ENCODE assay signal across 18 cellular contexts in genomic region chr5:155128786-155129512, GRCh38.
DNase-seq lines count a peak whose midpoint lies in the region; ATAC-seq and TF ChIP-seq lines count a peak whose summit lies in the region.
"Had no signal": no experiment of that assay in that cellular context is flagged by ENCODE, and none has a peak within 500 bp of the region (broad histone marks: within the 10 kb centered on the region; RNA-seq: fewer than 3 reads in every experiment).

No MANE protein-coding gene starts in this region.

- H3K36me3 Mint-ChIP-seq in activated naive CD8-positive, alpha-beta T cell treated with anti-CD3 and anti-CD28 coated beads for 36 hours, result no peaks in the 10 kb centered on the region
- H3K36me3 Mint-ChIP-seq: CD4-positive, alpha-beta memory T cell had no signal

- no peaks in the 10 kb centered on the region for H3K4me1 ChIP-seq in adrenal gland (replicated peaks in 1 of 2)
- peaks cover 11% of the 10 kb centered on the region for H3K4me1 ChIP-seq in foreskin keratinocyte
- H3K4me1 ChIP-seq in osteoblast (ENCODE audit: insufficient read depth, low read length), result no peaks in the 10 kb centered on the region

- H3K4me3 Mint-ChIP-seq in activated naive CD8-positive, alpha-beta T cell treated with anti-CD3 and anti-CD28 coated beads for 36 hours, result no peak overlapping the region
- H3K4me3 Mint-ChIP-seq: CD4-positive, alpha-beta memory T cell had no signal

- H3K27ac ChIP-seq in adrenal gland (peak overlapping the region in 3 of 5 donors; percentile 9 to 38 (median 29)), foreskin keratinocyte (peak overlapping the region; percentile 10), osteoblast (ENCODE audit: low read depth, low read length) (no peak overlapping the region)

- H3K27me3 ChIP-seq in adrenal gland (no peaks in the 10 kb centered on the region), foreskin keratinocyte (no peaks in the 10 kb centered on the region), osteoblast (ENCODE audit: insufficient read depth, low read length) (no peaks in the 10 kb centered on the region)

- H3K27me3 Mint-ChIP-seq in activated naive CD8-positive, alpha-beta T cell treated with anti-CD3 and anti-CD28 coated beads for 36 hours, result peaks cover 5% of the 10 kb centered on the region

- H3K36me3 ChIP-seq in adrenal gland (replicated peaks in 1 of 2) (no peaks in the 10 kb centered on the region), osteoblast (ENCODE audit: insufficient read depth, low read length) (no peaks in the 10 kb centered on the region)

- H3K79me2 ChIP-seq in osteoblast (ENCODE audit: insufficient read depth, low read length), result no peaks in the 10 kb centered on the region

- ATAC-seq in foreskin keratinocyte (peak; percentile 93), HG02798 (IDR thresholded peaks at IDR 0.05; ENCODE audit: poor library complexity, unreplicated experiment) (no peak)
- ATAC-seq: GM12878, HepG2, Right ventricle myocardium inferior had no signal

- H3K9me3 ChIP-seq in adrenal gland (replicated peaks in 1 of 3) (no peaks in the 10 kb centered on the region), osteoblast (ENCODE audit: low read depth, low read length) (no peaks in the 10 kb centered on the region)

- no peak overlapping the region for H3K4me3 ChIP-seq in adrenal gland
- no peak overlapping the region for H3K4me3 ChIP-seq in osteoblast (ENCODE audit: insufficient read depth, low read length)
- H3K4me3 ChIP-seq: GM12878 had no signal

- intact Hi-C loops in adrenal gland (cut with DNase I), result no loop called here

- DNase-seq in Daoy (ENCODE audit: low read depth), result peak; percentile 14
- DNase-seq in M059J (ENCODE audit: low read depth), result peak; percentile 15
- peak; percentile 59 to 88 (median 84) for DNase-seq in adrenal gland
- DNase-seq in foreskin keratinocyte, result no peak
- DNase-seq in activated naive CD8-positive, alpha-beta T cell treated with anti-CD3 and anti-CD28 coated beads for 36 hours, result no peak
- no peak for DNase-seq in stimulated activated CD4-positive, alpha-beta T cell treated with anti-CD3 and anti-CD28 coated beads, Interleukin-2, amount 100 ng/mL, for 24 hours
- no peak for DNase-seq in osteoblast (ENCODE audit: insufficient read length, low spot score, missing footprints)
- DNase-seq: CD4-positive, alpha-beta memory T cell; DMS153; KBM-7; NCI-H1417 treated with DMSO at 0.1 percent for 48 hours; NCI-H1930; NCI-H345; NCI-H524 treated with DMSO at 0.1 percent for 48 hours had no signal

- H4K20me1 ChIP-seq in osteoblast (ENCODE audit: insufficient read depth, low read length), result no peaks in the 10 kb centered on the region

- no peak for TF ChIP-seq CTCF in adrenal gland (IDR thresholded peaks at IDR 0.05)
- no peak for TF ChIP-seq CTCF in foreskin keratinocyte (conservative IDR thresholded peaks at IDR 0.05)
- no peak for TF ChIP-seq CTCF in osteoblast (IDR thresholded peaks at IDR 0.05; ENCODE audit: extremely low read depth, low read depth, low read length)

- H3K4me1 Mint-ChIP-seq in activated naive CD8-positive, alpha-beta T cell treated with anti-CD3 and anti-CD28 coated beads for 36 hours, result no peaks in the 10 kb centered on the region
- H3K4me1 Mint-ChIP-seq: CD4-positive, alpha-beta memory T cell had no signal

- no peak overlapping the region for H2AFZ ChIP-seq in osteoblast (ENCODE audit: low read length)

- no peak overlapping the region for H3K27ac Mint-ChIP-seq in activated naive CD8-positive, alpha-beta T cell treated with anti-CD3 and anti-CD28 coated beads for 36 hours
- H3K27ac Mint-ChIP-seq: CD4-positive, alpha-beta memory T cell had no signal

- WGBS in adrenal gland, 4 donors, result 61 to 65% (median 64%) methylated on average over 7 of the region's 7 CpGs

- no peaks in the 10 kb centered on the region for H3K9me3 Mint-ChIP-seq in activated naive CD8-positive, alpha-beta T cell treated with anti-CD3 and anti-CD28 coated beads for 36 hours

- H3K4me2 ChIP-seq in osteoblast (ENCODE audit: insufficient read depth, low read length), result no peak overlapping the region

- no peak for TF ChIP-seq POLR2A in adrenal gland (IDR thresholded peaks at IDR 0.05)

Comparison
In these comparisons a context has a peak if more than half of its experiments do, and no peak if none do; other contexts are left out.
1. DNase-seq: peak in Daoy (single experiment), M059J (single experiment) and adrenal gland (7 of 7); none in foreskin keratinocyte (0 of 2), activated naive CD8-positive, alpha-beta T cell treated with anti-CD3 and anti-CD28 coated beads for 36 hours (single experiment), stimulated activated CD4-positive, alpha-beta T cell treated with anti-CD3 and anti-CD28 coated beads, Interleukin-2, amount 100 ng/mL, for 24 hours (0 of 2) and osteoblast (single experiment).